ENCODE assay signal across 13 cellular contexts in genomic region chr9:121398374-121398773, GRCh38. TPM values are rescaled to one million over a fixed set of nuclear protein-coding genes. Genes with fewer than 3 reads are reported as not detected.
DNase-seq lines count a peak whose midpoint lies in the region; FAIRE-seq and TF ChIP-seq lines count a peak whose summit lies in the region.
"Had no signal": no experiment of that assay in that cellular context is flagged by ENCODE, and none has a peak within 500 bp of the region (broad histone marks: within the 10 kb centered on the region; RNA-seq: fewer than 3 reads in every experiment).

No MANE protein-coding gene starts in this region.

- H3K9me3 Mint-ChIP-seq in HFFc6: peaks cover 17% of the 10 kb centered on the region
- no peaks in the 10 kb centered on the region for H3K9me3 Mint-ChIP-seq in activated T-cell treated with anti-CD3 and anti-CD28 coated beads, Interleukin-2, amount 50 U/mL, for 24 hours
- H3K9me3 Mint-ChIP-seq: natural killer cell treated with Interleukin-12 subunit alpha and Interleukin-12 subunit beta and Interleukin-15 and Interleukin-18, amount 100 ng/mL, for 72 hours had no signal

- in situ Hi-C loops in GM13977 (cut with MboI; ENCODE audit: low pct_unique_long_range_greater_than_20kb, low sequenced_read_pairs, unreplicated experiment): loop anchor here (5.0 to 25.0 kb wide), 2 partner anchors 81 to 661 kb away; no protein-coding TSS in a partner anchor

- H3K36me3 Mint-ChIP-seq in HFFc6 (ENCODE audit: low read depth): peaks cover 27% of the 10 kb centered on the region
- no peaks in the 10 kb centered on the region for H3K36me3 Mint-ChIP-seq in activated T-cell treated with anti-CD3 and anti-CD28 coated beads, Interleukin-2, amount 50 U/mL, for 24 hours (ENCODE audit: low read depth)

- H3K4me3 Mint-ChIP-seq in HFFc6: peak overlapping the region; percentile 42
- H3K4me3 Mint-ChIP-seq in activated T-cell treated with anti-CD3 and anti-CD28 coated beads, Interleukin-2, amount 50 U/mL, for 24 hours: no peak overlapping the region
- H3K4me3 Mint-ChIP-seq: IgD-negative memory B cell; natural killer cell treated with Interleukin-12 subunit alpha and Interleukin-12 subunit beta and Interleukin-15 and Interleukin-18, amount 100 ng/mL, for 72 hours; T-helper 1 cell treated with Interleukin-12 subunit alpha and Interleukin-12 subunit beta and Interleukin-4 antibody, amounts not matched to agents 30 μg/mL and 1 μg/mL, for 36 hours had no signal

- TF ChIP-seq CTCF in HFFc6 (IDR thresholded peaks at IDR 0.05) (no peak), fibroblast of villous mesenchyme (IDR thresholded peaks at IDR 0.05; ENCODE audit: insufficient read depth, low read depth, low read length) (no peak), GM13977 (IDR thresholded peaks at IDR 0.05; ENCODE audit: extremely low read depth, insufficient read depth, missing control alignments) (no peak)

- H3K4me3 ChIP-seq in fibroblast of villous mesenchyme (ENCODE audit: low read depth, low read length): no peak overlapping the region

- DNase-seq in HFFc6 (peak; percentile 99), T1000 (lab: John Stamatoyannopoulos, UW) (peak; percentile 55), fibroblast of villous mesenchyme (ENCODE audit: low read depth) (peak; percentile 77), urothelium cell line (ENCODE audit: low spot score) (peak; percentile 46), superior temporal gyrus (ENCODE audit: extremely low spot score) (no peak), GM13977 (ENCODE audit: low spot score) (no peak)
- no peak for DNase-seq in activated T-cell treated with anti-CD3 and anti-CD28 coated beads, Interleukin-2, amount 50 U/mL, for 24 hours
- DNase-seq: activated CD8-positive, alpha-beta memory T cell treated with anti-CD3 and anti-CD28 coated beads, Interleukin-2, amount 50 U/mL, for 48 hours; NCI-H510A had no signal

- peaks cover 60% of the 10 kb centered on the region for H3K4me1 Mint-ChIP-seq in HFFc6 (ENCODE audit: low read depth)
- peaks cover 5% of the 10 kb centered on the region for H3K4me1 Mint-ChIP-seq in activated T-cell treated with anti-CD3 and anti-CD28 coated beads, Interleukin-2, amount 50 U/mL, for 24 hours (ENCODE audit: low read depth)

- H3K27me3 Mint-ChIP-seq in HFFc6 (ENCODE audit: insufficient read depth): peaks cover 2% of the 10 kb centered on the region; the same call in 1 of the 2 replicates
- peaks cover 3% of the 10 kb centered on the region for H3K27me3 Mint-ChIP-seq in activated T-cell treated with anti-CD3 and anti-CD28 coated beads, Interleukin-2, amount 50 U/mL, for 24 hours
- H3K27me3 Mint-ChIP-seq: IgD-negative memory B cell had no signal

- H3K27ac Mint-ChIP-seq in HFFc6: peak overlapping the region; percentile 89
- H3K27ac Mint-ChIP-seq in activated T-cell treated with anti-CD3 and anti-CD28 coated beads, Interleukin-2, amount 50 U/mL, for 24 hours: no peak overlapping the region
- H3K27ac Mint-ChIP-seq: IgD-negative memory B cell; T-helper 1 cell treated with Interleukin-12 subunit alpha and Interleukin-12 subunit beta and Interleukin-4 antibody, amounts not matched to agents 30 μg/mL and 1 μg/mL, for 36 hours had no signal

- FAIRE-seq in urothelium cell line (lab: Jason Lieb, UNC): no peak
- FAIRE-seq: colon had no signal

RNA-seq across cellular contexts. Expression of gene STOM, which starts 28.3 kb away (rescaled TPM):
- 100 to 1,000 TPM in 5 of 6 experiments, 10 to 100 TPM in 1; 85.4 to 151 (median 138) TPM for total RNA-seq in HFFc6 (2021; fragmentation: NEBNext Ultra II Directional; extraction: Animal tissue kit (Norgen Biotek cat#: 25700))
- 118 and 168 TPM in 2 replicates for total RNA-seq in fibroblast of villous mesenchyme

Comparison
In these comparisons a context has a peak if more than half of its experiments do, and no peak if none do; other contexts are left out.
1. DNase-seq: peak in HFFc6 (single experiment), T1000 (single experiment), fibroblast of villous mesenchyme (single experiment) and urothelium cell line (single experiment); none in superior temporal gyrus (single experiment), GM13977 (single experiment) and activated T-cell treated with anti-CD3 and anti-CD28 coated beads, Interleukin-2, amount 50 U/mL, for 24 hours (single experiment).